In the genomic region with DNA sequence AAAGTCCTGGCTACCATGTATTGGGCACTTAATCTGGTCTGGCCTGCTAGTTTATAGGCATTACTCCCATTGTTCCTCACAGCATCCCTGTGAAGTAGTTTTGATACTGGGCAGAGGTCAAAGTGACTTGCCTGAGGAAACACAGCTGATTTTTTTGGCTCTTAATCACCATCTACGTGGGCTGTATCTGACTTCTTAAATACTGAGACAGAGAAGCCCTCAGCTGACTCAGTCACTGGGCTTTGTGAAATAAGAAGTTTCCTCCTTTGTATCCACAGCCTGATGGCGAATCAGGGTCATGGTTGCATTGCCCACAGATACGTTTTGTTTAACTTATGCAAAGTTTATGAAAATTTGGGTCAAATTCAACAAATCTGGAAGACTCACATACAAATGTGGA, we compare ENCODE assay signal across 1 cellular context.
TF ChIP-seq lines count a peak whose summit lies in the region.

No MANE protein-coding gene starts in this region.

TF ChIP-seq in WTC11, 78 proteins besides CTCF, POLR2A, EP300 and RAD21 (continued from another document):
- TF ChIP-seq, protein P1, sequence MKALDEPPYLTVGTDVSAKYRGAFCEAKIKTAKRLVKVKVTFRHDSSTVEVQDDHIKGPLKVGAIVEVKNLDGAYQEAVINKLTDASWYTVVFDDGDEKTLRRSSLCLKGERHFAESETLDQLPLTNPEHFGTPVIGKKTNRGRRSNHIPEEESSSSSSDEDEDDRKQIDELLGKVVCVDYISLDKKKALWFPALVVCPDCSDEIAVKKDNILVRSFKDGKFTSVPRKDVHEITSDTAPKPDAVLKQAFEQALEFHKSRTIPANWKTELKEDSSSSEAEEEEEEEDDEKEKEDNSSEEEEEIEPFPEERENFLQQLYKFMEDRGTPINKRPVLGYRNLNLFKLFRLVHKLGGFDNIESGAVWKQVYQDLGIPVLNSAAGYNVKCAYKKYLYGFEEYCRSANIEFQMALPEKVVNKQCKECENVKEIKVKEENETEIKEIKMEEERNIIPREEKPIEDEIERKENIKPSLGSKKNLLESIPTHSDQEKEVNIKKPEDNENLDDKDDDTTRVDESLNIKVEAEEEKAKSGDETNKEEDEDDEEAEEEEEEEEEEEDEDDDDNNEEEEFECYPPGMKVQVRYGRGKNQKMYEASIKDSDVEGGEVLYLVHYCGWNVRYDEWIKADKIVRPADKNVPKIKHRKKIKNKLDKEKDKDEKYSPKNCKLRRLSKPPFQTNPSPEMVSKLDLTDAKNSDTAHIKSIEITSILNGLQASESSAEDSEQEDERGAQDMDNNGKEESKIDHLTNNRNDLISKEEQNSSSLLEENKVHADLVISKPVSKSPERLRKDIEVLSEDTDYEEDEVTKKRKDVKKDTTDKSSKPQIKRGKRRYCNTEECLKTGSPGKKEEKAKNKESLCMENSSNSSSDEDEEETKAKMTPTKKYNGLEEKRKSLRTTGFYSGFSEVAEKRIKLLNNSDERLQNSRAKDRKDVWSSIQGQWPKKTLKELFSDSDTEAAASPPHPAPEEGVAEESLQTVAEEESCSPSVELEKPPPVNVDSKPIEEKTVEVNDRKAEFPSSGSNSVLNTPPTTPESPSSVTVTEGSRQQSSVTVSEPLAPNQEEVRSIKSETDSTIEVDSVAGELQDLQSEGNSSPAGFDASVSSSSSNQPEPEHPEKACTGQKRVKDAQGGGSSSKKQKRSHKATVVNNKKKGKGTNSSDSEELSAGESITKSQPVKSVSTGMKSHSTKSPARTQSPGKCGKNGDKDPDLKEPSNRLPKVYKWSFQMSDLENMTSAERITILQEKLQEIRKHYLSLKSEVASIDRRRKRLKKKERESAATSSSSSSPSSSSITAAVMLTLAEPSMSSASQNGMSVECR (CRISPR knock-in tag; IDR thresholded peaks at IDR 0.05; ENCODE audit: borderline replicate concordance) = no peak
- no peak for TF ChIP-seq NFE2L1 (CRISPR knock-in tag; IDR thresholded peaks at IDR 0.05)
- TF ChIP-seq, protein P2, sequence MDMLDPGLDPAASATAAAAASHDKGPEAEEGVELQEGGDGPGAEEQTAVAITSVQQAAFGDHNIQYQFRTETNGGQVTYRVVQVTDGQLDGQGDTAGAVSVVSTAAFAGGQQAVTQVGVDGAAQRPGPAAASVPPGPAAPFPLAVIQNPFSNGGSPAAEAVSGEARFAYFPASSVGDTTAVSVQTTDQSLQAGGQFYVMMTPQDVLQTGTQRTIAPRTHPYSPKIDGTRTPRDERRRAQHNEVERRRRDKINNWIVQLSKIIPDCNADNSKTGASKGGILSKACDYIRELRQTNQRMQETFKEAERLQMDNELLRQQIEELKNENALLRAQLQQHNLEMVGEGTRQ (CRISPR knock-in tag; IDR thresholded peaks at IDR 0.05) = no peak
- TF ChIP-seq, protein P3, sequence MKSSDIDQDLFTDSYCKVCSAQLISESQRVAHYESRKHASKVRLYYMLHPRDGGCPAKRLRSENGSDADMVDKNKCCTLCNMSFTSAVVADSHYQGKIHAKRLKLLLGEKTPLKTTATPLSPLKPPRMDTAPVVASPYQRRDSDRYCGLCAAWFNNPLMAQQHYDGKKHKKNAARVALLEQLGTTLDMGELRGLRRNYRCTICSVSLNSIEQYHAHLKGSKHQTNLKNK (CRISPR knock-in tag; IDR thresholded peaks at IDR 0.05) = no peak
- TF ChIP-seq, protein P4, sequence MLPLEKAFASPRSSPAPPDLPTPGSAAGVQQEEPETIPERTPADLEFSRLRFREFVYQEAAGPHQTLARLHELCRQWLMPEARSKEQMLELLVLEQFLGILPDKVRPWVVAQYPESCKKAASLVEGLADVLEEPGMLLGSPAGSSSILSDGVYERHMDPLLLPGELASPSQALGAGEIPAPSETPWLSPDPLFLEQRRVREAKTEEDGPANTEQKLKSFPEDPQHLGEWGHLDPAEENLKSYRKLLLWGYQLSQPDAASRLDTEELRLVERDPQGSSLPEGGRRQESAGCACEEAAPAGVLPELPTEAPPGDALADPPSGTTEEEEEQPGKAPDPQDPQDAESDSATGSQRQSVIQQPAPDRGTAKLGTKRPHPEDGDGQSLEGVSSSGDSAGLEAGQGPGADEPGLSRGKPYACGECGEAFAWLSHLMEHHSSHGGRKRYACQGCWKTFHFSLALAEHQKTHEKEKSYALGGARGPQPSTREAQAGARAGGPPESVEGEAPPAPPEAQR (CRISPR knock-in tag; IDR thresholded peaks at IDR 0.05) = no peak
- no peak for TF ChIP-seq SMAD4 (CRISPR knock-in tag; IDR thresholded peaks at IDR 0.05)
- no peak for TF ChIP-seq TCF7 (CRISPR knock-in tag; IDR thresholded peaks at IDR 0.05; ENCODE audit: low read depth)
- no peak for TF ChIP-seq ZNF423 (CRISPR knock-in tag; IDR thresholded peaks at IDR 0.05)
- TF ChIP-seq, protein P5, sequence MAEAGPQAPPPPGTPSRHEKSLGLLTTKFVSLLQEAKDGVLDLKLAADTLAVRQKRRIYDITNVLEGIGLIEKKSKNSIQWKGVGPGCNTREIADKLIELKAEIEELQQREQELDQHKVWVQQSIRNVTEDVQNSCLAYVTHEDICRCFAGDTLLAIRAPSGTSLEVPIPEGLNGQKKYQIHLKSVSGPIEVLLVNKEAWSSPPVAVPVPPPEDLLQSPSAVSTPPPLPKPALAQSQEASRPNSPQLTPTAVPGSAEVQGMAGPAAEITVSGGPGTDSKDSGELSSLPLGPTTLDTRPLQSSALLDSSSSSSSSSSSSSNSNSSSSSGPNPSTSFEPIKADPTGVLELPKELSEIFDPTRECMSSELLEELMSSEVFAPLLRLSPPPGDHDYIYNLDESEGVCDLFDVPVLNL (CRISPR knock-in tag; IDR thresholded peaks at IDR 0.05; ENCODE audit: borderline replicate concordance, low read depth) = no peak
- no peak for TF ChIP-seq ZNF121 (CRISPR knock-in tag; IDR thresholded peaks at IDR 0.05)
- TF ChIP-seq IRF2 (CRISPR knock-in tag; IDR thresholded peaks at IDR 0.05; ENCODE audit: borderline replicate concordance, low read depth) = no peak
- no peak for TF ChIP-seq MYBL2 (CRISPR knock-in tag; IDR thresholded peaks at IDR 0.05)
- TF ChIP-seq HMGA2 (CRISPR knock-in tag; IDR thresholded peaks at IDR 0.05) = no peak
- TF ChIP-seq, protein P6, sequence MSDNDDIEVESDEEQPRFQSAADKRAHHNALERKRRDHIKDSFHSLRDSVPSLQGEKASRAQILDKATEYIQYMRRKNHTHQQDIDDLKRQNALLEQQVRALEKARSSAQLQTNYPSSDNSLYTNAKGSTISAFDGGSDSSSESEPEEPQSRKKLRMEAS (CRISPR knock-in tag; IDR thresholded peaks at IDR 0.05) = no peak
- no peak for TF ChIP-seq ZNF232 (CRISPR knock-in tag; IDR thresholded peaks at IDR 0.05)
- no peak for TF ChIP-seq RORB (CRISPR knock-in tag; IDR thresholded peaks at IDR 0.05)
- TF ChIP-seq, protein P7, sequence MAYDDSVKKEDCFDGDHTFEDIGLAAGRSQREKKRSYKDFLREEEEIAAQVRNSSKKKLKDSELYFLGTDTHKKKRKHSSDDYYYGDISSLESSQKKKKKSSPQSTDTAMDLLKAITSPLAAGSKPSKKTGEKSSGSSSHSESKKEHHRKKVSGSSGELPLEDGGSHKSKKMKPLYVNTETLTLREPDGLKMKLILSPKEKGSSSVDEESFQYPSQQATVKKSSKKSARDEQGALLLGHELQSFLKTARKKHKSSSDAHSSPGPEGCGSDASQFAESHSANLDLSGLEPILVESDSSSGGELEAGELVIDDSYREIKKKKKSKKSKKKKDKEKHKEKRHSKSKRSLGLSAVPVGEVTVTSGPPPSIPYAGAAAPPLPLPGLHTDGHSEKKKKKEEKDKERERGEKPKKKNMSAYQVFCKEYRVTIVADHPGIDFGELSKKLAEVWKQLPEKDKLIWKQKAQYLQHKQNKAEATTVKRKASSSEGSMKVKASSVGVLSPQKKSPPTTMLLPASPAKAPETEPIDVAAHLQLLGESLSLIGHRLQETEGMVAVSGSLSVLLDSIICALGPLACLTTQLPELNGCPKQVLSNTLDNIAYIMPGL (CRISPR knock-in tag; IDR thresholded peaks at IDR 0.05) = no peak
- no peak for TF ChIP-seq TEAD1 (CRISPR knock-in tag; IDR thresholded peaks at IDR 0.05)
TF ChIP-seq in WTC11: peak in this region for 0.
